ENCODE assay signal across 18 cellular contexts in genomic region chr11:34680206-34680605, GRCh38.
A peak's percentile ranks its signal among the peaks of the same experiment; 100 is the strongest.
DNase-seq lines count a peak whose midpoint lies in the region; FAIRE-seq lines count a peak whose summit lies in the region.
"Had no signal": no experiment of that assay in that cellular context is flagged by ENCODE, and none has a peak within 500 bp of the region (broad histone marks: within the 10 kb centered on the region; RNA-seq: fewer than 3 reads in every experiment).

No MANE protein-coding gene starts in this region.

- peak; percentile 67 for DNase-seq in DMS53 treated with DMSO at 0.1 percent for 48 hours (lab: John Stamatoyannopoulos, UW; ENCODE audit: unreplicated experiment)
- no peak for DNase-seq in HTR-8/SVneo (ENCODE audit: insufficient read length, low spot score)
- peak; percentile 66 for DNase-seq in SW480 (ENCODE audit: low spot score)
- DNase-seq in kidney glomerular epithelial cell (lab: John Stamatoyannopoulos, UW): peak; percentile 55
- no peak for DNase-seq in stimulated activated CD4-positive, alpha-beta T cell treated with anti-CD3 and anti-CD28 coated beads, Interleukin-4, amount 100 ng/mL, for 4 hours
- DNase-seq in germinal center (ENCODE audit: low spot score): no peak
- DNase-seq in RKO (ENCODE audit: low spot score): no peak
- DNase-seq: activated CD4-positive, alpha-beta T cell treated with anti-CD3 and anti-CD28 coated beads, Interleukin-2, amount 50 U/mL, for 1 hour; activated naive CD4-positive, alpha-beta T cell treated with anti-CD3 and anti-CD28 coated beads, Interleukin-2, amount 50 U/mL, for 16 hours; cortex of kidney; glutamatergic neuron; Karpas-422; naive thymus-derived CD4-positive, alpha-beta T cell; NCI-H1694; NCI-H510A had no signal

- FAIRE-seq in HTR-8/SVneo (lab: Jason Lieb, UNC): peak; percentile 76
- FAIRE-seq: D721Med, endothelial cell of umbilical vein, TTC549 had no signal

Comparison
In these comparisons a context has a peak if more than half of its experiments do, and no peak if none do; other contexts are left out.
1. DNase-seq: peak in DMS53 treated with DMSO at 0.1 percent for 48 hours (single experiment), SW480 (single experiment) and kidney glomerular epithelial cell (single experiment); none in HTR-8/SVneo (single experiment), stimulated activated CD4-positive, alpha-beta T cell treated with anti-CD3 and anti-CD28 coated beads, Interleukin-4, amount 100 ng/mL, for 4 hours (0 of 2), germinal center (single experiment) and RKO (single experiment).